Comparison of ENCODE assay signal across 29 cellular contexts in genomic region chr12:69720748-69721147, GRCh38. TPM values are rescaled to one million over a fixed set of nuclear protein-coding genes. Genes with fewer than 3 reads are reported as not detected.
"Had no signal": no experiment of that assay in that cellular context is flagged by ENCODE, and none has a peak within 500 bp of the region (broad histone marks: within the 10 kb centered on the region; RNA-seq: fewer than 3 reads in every experiment).

No MANE protein-coding gene starts in this region.

- ATAC-seq: natural killer cell treated with Interleukin-12 subunit alpha and Interleukin-12 subunit beta and Interleukin-15 and Interleukin-18, amount 100 ng/mL, for 72 hours; stimulated activated memory B cell treated with anti-CD40 and anti-IgM and Interleukin-4, amounts not matched to agents 10 μg/mL and 1 μg/mL and 100 μg/mL, for 72 hours; stimulated activated naive CD8-positive, alpha-beta T cell treated with anti-CD3 and anti-CD28 coated beads, Interleukin-15, Interleukin-2, amounts not matched to agents 100 U/mL and 50 U/mL, for 24 hours had no signal

- H3K36me3 ChIP-seq: esophagus squamous epithelium, lower lobe of right lung, neutrophil, pancreas, thoracic aorta, tibial nerve, upper lobe of left lung had no signal

- H3K36me3 Mint-ChIP-seq: naive B cell; natural killer cell treated with Interleukin-12 subunit alpha and Interleukin-12 subunit beta and Interleukin-15 and Interleukin-18, amount 100 ng/mL, for 72 hours; stimulated activated memory B cell treated with anti-CD40 and anti-IgM and Interleukin-4, amounts not matched to agents 10 μg/mL and 1 μg/mL and 100 μg/mL, for 72 hours had no signal

- H3K9me3 ChIP-seq: esophagus squamous epithelium, lower lobe of right lung, neutrophil, pancreas, thoracic aorta, upper lobe of left lung had no signal

- H3K4me3 ChIP-seq: coronary artery, esophagus squamous epithelium, lower lobe of right lung, pancreas, thoracic aorta, tibial nerve, upper lobe of left lung had no signal

- H3K27ac ChIP-seq: coronary artery, esophagus squamous epithelium, lower lobe of right lung, neutrophil, pancreas, thoracic aorta, tibial nerve, upper lobe of left lung had no signal

- H3K27ac Mint-ChIP-seq: naive B cell; natural killer cell treated with Interleukin-12 subunit alpha and Interleukin-12 subunit beta and Interleukin-15 and Interleukin-18, amount 100 ng/mL, for 72 hours; stimulated activated memory B cell treated with anti-CD40 and anti-IgM and Interleukin-4, amounts not matched to agents 10 μg/mL and 1 μg/mL and 100 μg/mL, for 72 hours had no signal

- H3K27me3 ChIP-seq: pancreas, tibial nerve, upper lobe of left lung had no signal

- H3K9me3 Mint-ChIP-seq: central memory CD8-positive, alpha-beta T cell; natural killer cell treated with Interleukin-12 subunit alpha and Interleukin-12 subunit beta and Interleukin-15 and Interleukin-18, amount 100 ng/mL, for 72 hours had no signal

- FAIRE-seq: endometrium, pancreas, urothelium cell line had no signal

- H3K4me1 ChIP-seq: esophagus squamous epithelium, lower lobe of right lung, pancreas, tibial nerve, upper lobe of left lung had no signal

- DNase-seq: dermis blood vessel endothelial cell; effector memory CD4-positive, alpha-beta T cell; erythroblast; esophagus squamous epithelium; foreskin melanocyte; islet precursor cell; kidney glomerular epithelial cell; left ventricle myocardium superior; lower lobe of right lung; naive B cell; pancreas; stimulated activated CD4-positive, alpha-beta T cell treated with anti-CD3 and anti-CD28 coated beads, Interleukin-2, amount 100 ng/mL, for 24 hours; stimulated activated CD4-positive, alpha-beta T cell treated with anti-CD3 and anti-CD28 coated beads, Interleukin-4, amount 100 ng/mL, for 24 hours; stimulated activated naive CD8-positive, alpha-beta T cell treated with anti-CD3 and anti-CD28 coated beads, Interleukin-15, Interleukin-2, amounts not matched to agents 100 U/mL and 50 U/mL, for 24 hours; substantia nigra; upper lobe of left lung had no signal

- H3K4me1 Mint-ChIP-seq: central memory CD8-positive, alpha-beta T cell; naive B cell; stimulated activated memory B cell treated with anti-CD40 and anti-IgM and Interleukin-4, amounts not matched to agents 10 μg/mL and 1 μg/mL and 100 μg/mL, for 72 hours had no signal

- H3K4me3 Mint-ChIP-seq: central memory CD8-positive, alpha-beta T cell; naive B cell; natural killer cell treated with Interleukin-12 subunit alpha and Interleukin-12 subunit beta and Interleukin-15 and Interleukin-18, amount 100 ng/mL, for 72 hours; neural crest cell; stimulated activated memory B cell treated with anti-CD40 and anti-IgM and Interleukin-4, amounts not matched to agents 10 μg/mL and 1 μg/mL and 100 μg/mL, for 72 hours had no signal

RNA-seq across cellular contexts. Expression of gene BEST3, which starts 21.6 kb away (rescaled TPM):
- total RNA-seq: esophagus squamous epithelium; lower lobe of right lung; natural killer cell treated with Interleukin-12 subunit alpha and Interleukin-12 subunit beta and Interleukin-15 and Interleukin-18, amount 100 ng/mL, for 72 hours; neural crest cell; omental fat pad; posterior vena cava; sciatic nerve; thoracic aorta; tibial nerve; upper lobe of left lung had no signal
